18 cellular contexts compared by ENCODE assay signal in the genomic region with DNA sequence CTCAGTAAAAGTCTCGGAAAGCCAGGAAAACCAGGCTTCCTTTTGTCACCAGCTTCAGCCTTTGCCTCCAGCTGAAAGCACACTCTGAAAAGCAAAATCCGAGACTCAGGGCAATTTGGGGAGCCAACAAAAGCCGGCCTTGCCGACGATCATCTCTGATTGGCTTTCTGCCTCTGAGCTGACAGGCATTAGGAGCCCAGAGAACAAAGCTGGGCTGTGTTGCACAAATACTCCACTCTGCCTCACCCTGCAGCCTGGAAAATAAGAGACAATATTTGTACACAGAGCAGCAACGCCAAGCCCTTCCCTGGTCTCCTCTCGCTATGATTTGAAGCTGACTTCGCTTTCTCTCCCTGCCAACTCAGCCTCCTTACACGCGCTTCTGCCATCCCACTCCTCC. TPM values are rescaled to one million over a fixed set of nuclear protein-coding genes. Genes with fewer than 3 reads are reported as not detected.
DNase-seq lines count a peak whose midpoint lies in the region; ATAC-seq and TF ChIP-seq lines count a peak whose summit lies in the region.
"Had no signal": no experiment of that assay in that cellular context is flagged by ENCODE, and none has a peak within 500 bp of the region (broad histone marks: within the 10 kb centered on the region; RNA-seq: fewer than 3 reads in every experiment).

No MANE protein-coding gene starts in this region.

- H3K36me3 Mint-ChIP-seq in activated CD8-positive, alpha-beta T cell treated with anti-CD3 and anti-CD28 coated beads for 36 hours (ENCODE audit: low read depth) = no peaks in the 10 kb centered on the region
- H3K36me3 Mint-ChIP-seq: activated CD8-positive, alpha-beta memory T cell treated with anti-CD3 and anti-CD28 coated beads, Interleukin-2, amount 10 ng/mL, durations not matched to agents 7 days and 5 days; naive thymus-derived CD4-positive, alpha-beta T cell had no signal

- POLR2A ChIA-PET in activated CD8-positive, alpha-beta T cell treated with anti-CD3 and anti-CD28 coated beads for 36 hours (lab: Charles Lee) = no interaction called here

- H2AFZ ChIP-seq in trophoblast cell (ENCODE audit: insufficient read depth, low read length, poor library complexity) = no peak overlapping the region
- H2AFZ ChIP-seq: PC-9 had no signal

- H4K91ac ChIP-seq in trophoblast cell (ENCODE audit: low read depth, low read length) = no peak overlapping the region

- intact Hi-C loops in activated CD8-positive, alpha-beta T cell treated with anti-CD3 and anti-CD28 coated beads for 36 hours (cut with micrococcal nuclease) = no loop called here

- H3K9me3 ChIP-seq in trophoblast cell (ENCODE audit: insufficient read depth, low read depth, low read length) = peaks cover 2% of the 10 kb centered on the region

- no peak overlapping the region for H3K27ac ChIP-seq in trophoblast cell (ENCODE audit: low read depth, low read length)
- H3K27ac ChIP-seq: HL-60, PC-9, sigmoid colon had no signal

- no peak for TF ChIP-seq CTCF in activated CD8-positive, alpha-beta T cell treated with anti-CD3 and anti-CD28 coated beads for 36 hours (IDR thresholded peaks at IDR 0.05)

- H3K4ac ChIP-seq in trophoblast cell (ENCODE audit: low read depth, low read length) = no peak overlapping the region

- no peak overlapping the region for H2BK120ac ChIP-seq in trophoblast cell (ENCODE audit: insufficient read depth, low read length, poor library complexity)

- no peak overlapping the region for H3K14ac ChIP-seq in trophoblast cell (ENCODE audit: low read length)

- no peaks in the 10 kb centered on the region for H3K36me3 ChIP-seq in trophoblast cell (ENCODE audit: control insufficient read depth in 1 of 2, insufficient read depth in 2 of 2, low read length in 2 of 2)
- H3K36me3 ChIP-seq: sigmoid colon had no signal

- no peak overlapping the region for H3K4me3 ChIP-seq in trophoblast cell (ENCODE audit: low read depth, low read length)
- H3K4me3 ChIP-seq: PC-9, sigmoid colon had no signal

- WGBS in trophoblast cell (ENCODE audit: extremely low coverage, insufficient coverage, insufficient read length) = no CpG with 5 or more reads among the region's 10 CpGs

- no peak overlapping the region for H3K18ac ChIP-seq in trophoblast cell (ENCODE audit: low read length)

- H3K4me2 ChIP-seq in trophoblast cell (ENCODE audit: low read length) = no peak overlapping the region
- H3K4me2 ChIP-seq: PC-9 had no signal

- H4K8ac ChIP-seq in trophoblast cell (ENCODE audit: low read depth, low read length) = no peak overlapping the region

- no peak overlapping the region for H2BK12ac ChIP-seq in trophoblast cell (ENCODE audit: low read length)

- ATAC-seq in activated CD8-positive, alpha-beta T cell treated with anti-CD3 and anti-CD28 coated beads for 36 hours = no peak
- no peak for ATAC-seq in GM21367 (IDR thresholded peaks at IDR 0.05; ENCODE audit: unreplicated experiment)
- ATAC-seq: activated CD8-positive, alpha-beta memory T cell treated with anti-CD3 and anti-CD28 coated beads, Interleukin-2, amount 10 ng/mL, durations not matched to agents 7 days and 5 days; HCT116; naive thymus-derived CD4-positive, alpha-beta T cell; SK-N-SH treated with all-trans-retinoic acid at 6 μM for 48 hours; stimulated activated naive CD8-positive, alpha-beta T cell treated with anti-CD3 and anti-CD28 coated beads, Interleukin-15, Interleukin-2, amounts not matched to agents 100 U/mL and 50 U/mL, for 24 hours had no signal

- H4K12ac ChIP-seq in trophoblast cell (ENCODE audit: low read depth, low read length) = no peak overlapping the region

- no peaks in the 10 kb centered on the region for H3K4me1 Mint-ChIP-seq in activated CD8-positive, alpha-beta T cell treated with anti-CD3 and anti-CD28 coated beads for 36 hours (ENCODE audit: low read depth)
- H3K4me1 Mint-ChIP-seq: activated CD8-positive, alpha-beta memory T cell treated with anti-CD3 and anti-CD28 coated beads, Interleukin-2, amount 10 ng/mL, durations not matched to agents 7 days and 5 days; naive thymus-derived CD4-positive, alpha-beta T cell had no signal

- H2AK5ac ChIP-seq in trophoblast cell (ENCODE audit: low read length) = no peak overlapping the region

- no peak overlapping the region for H3K4me3 Mint-ChIP-seq in activated CD8-positive, alpha-beta T cell treated with anti-CD3 and anti-CD28 coated beads for 36 hours
- H3K4me3 Mint-ChIP-seq: activated CD8-positive, alpha-beta memory T cell treated with anti-CD3 and anti-CD28 coated beads, Interleukin-2, amount 10 ng/mL, durations not matched to agents 7 days and 5 days; activated naive CD4-positive, alpha-beta T cell treated with anti-CD3 and anti-CD28 coated beads for 36 hours; naive thymus-derived CD4-positive, alpha-beta T cell had no signal

- H3K27ac Mint-ChIP-seq in activated CD8-positive, alpha-beta T cell treated with anti-CD3 and anti-CD28 coated beads for 36 hours = no peak overlapping the region
- H3K27ac Mint-ChIP-seq: activated CD8-positive, alpha-beta memory T cell treated with anti-CD3 and anti-CD28 coated beads, Interleukin-2, amount 10 ng/mL, durations not matched to agents 7 days and 5 days; activated naive CD4-positive, alpha-beta T cell treated with anti-CD3 and anti-CD28 coated beads for 36 hours; naive thymus-derived CD4-positive, alpha-beta T cell had no signal

- peaks cover 17% of the 10 kb centered on the region for H3K27me3 Mint-ChIP-seq in activated CD8-positive, alpha-beta T cell treated with anti-CD3 and anti-CD28 coated beads for 36 hours
- H3K27me3 Mint-ChIP-seq: activated CD8-positive, alpha-beta memory T cell treated with anti-CD3 and anti-CD28 coated beads, Interleukin-2, amount 10 ng/mL, durations not matched to agents 7 days and 5 days had no signal

- H3K23ac ChIP-seq in trophoblast cell (ENCODE audit: low read length) = no peak overlapping the region

- H3K27me3 ChIP-seq in trophoblast cell (ENCODE audit: insufficient read depth, low read length) = no peaks in the 10 kb centered on the region

- no peak overlapping the region for H2BK5ac ChIP-seq in trophoblast cell (ENCODE audit: low read depth, low read length, poor library complexity)

- CTCF ChIA-PET in activated CD8-positive, alpha-beta T cell treated with anti-CD3 and anti-CD28 coated beads for 36 hours (lab: Charles Lee) = no interaction called here

- H3K9me3 Mint-ChIP-seq in activated CD8-positive, alpha-beta T cell treated with anti-CD3 and anti-CD28 coated beads for 36 hours = no peaks in the 10 kb centered on the region

- no peak overlapping the region for H3K9ac ChIP-seq in trophoblast cell (ENCODE audit: low read length)

- no peaks in the 10 kb centered on the region for H3K79me2 ChIP-seq in trophoblast cell (ENCODE audit: control insufficient read depth, insufficient read depth, low read length, poor library complexity)

- DNase-seq in NCI-H345 (lab: John Stamatoyannopoulos, UW) = peak; percentile 14
- no peak for DNase-seq in NCI-H345 treated with DMSO at 0.1 percent for 48 hours (lab: John Stamatoyannopoulos, UW; ENCODE audit: unreplicated experiment)
- peak; percentile 90 for DNase-seq in cerebellar cortex (ENCODE audit: low spot score)
- DNase-seq in inferior parietal cortex (ENCODE audit: extremely low spot score) = peak; percentile 76
- DNase-seq in activated CD8-positive, alpha-beta T cell treated with anti-CD3 and anti-CD28 coated beads for 36 hours = no peak
- DNase-seq in stimulated activated naive CD4-positive, alpha-beta T cell (lab: John Stamatoyannopoulos, UW) = no peak
- DNase-seq in trophoblast cell = no peak
- DNase-seq: activated CD8-positive, alpha-beta memory T cell treated with anti-CD3 and anti-CD28 coated beads, Interleukin-2, amount 10 ng/mL, durations not matched to agents 7 days and 5 days; activated naive CD4-positive, alpha-beta T cell treated with anti-CD3 and anti-CD28 coated beads for 36 hours; naive thymus-derived CD4-positive, alpha-beta T cell; NCI-H446; PC-9; sigmoid colon; stimulated activated naive CD8-positive, alpha-beta T cell treated with anti-CD3 and anti-CD28 coated beads, Interleukin-15, Interleukin-2, amounts not matched to agents 100 U/mL and 50 U/mL, for 24 hours had no signal

- H3K79me1 ChIP-seq in trophoblast cell (ENCODE audit: low read length) = no peaks in the 10 kb centered on the region

- H3K4me1 ChIP-seq in trophoblast cell (ENCODE audit: control insufficient read depth in 1 of 2, insufficient read depth in 2 of 2, low read length in 2 of 2) = peaks cover 0 to 2% of the 10 kb centered on the region in 2 experiments
- H3K4me1 ChIP-seq: sigmoid colon had no signal

RNA-seq across cellular contexts. Expression of gene CACNA1A, which starts 46.9 kb away (rescaled TPM):
- total RNA-seq in activated CD8-positive, alpha-beta T cell treated with anti-CD3 and anti-CD28 coated beads for 36 hours = under 1 TPM; 0.29 to 0.36 TPM
- polyA plus RNA-seq in trophoblast cell (2013) = 0.10 TPM in 2 replicates

Comparison
In these comparisons a context has a peak if more than half of its experiments do, and no peak if none do; other contexts are left out.
1. DNase-seq: peak in NCI-H345 (single experiment), cerebellar cortex (single experiment) and inferior parietal cortex (single experiment); none in NCI-H345 treated with DMSO at 0.1 percent for 48 hours (single experiment), activated CD8-positive, alpha-beta T cell treated with anti-CD3 and anti-CD28 coated beads for 36 hours (single experiment), stimulated activated naive CD4-positive, alpha-beta T cell (0 of 6) and trophoblast cell (0 of 2).